ENCODE assay signal across 8 cellular contexts in genomic region chr12:50400638-50401382, GRCh38. TPM values are rescaled to one million over a fixed set of nuclear protein-coding genes. Genes with fewer than 3 reads are reported as not detected.
DNase-seq lines count a peak whose midpoint lies in the region; ATAC-seq and TF ChIP-seq lines count a peak whose summit lies in the region.

Gene LARP4 (plus strand): TSS chr12:50400885. CDS start chr12:50401011, 126 bp downstream.

- H3K36me3 ChIP-seq in hepatocyte (replicated peaks; ENCODE audit: insufficient read depth, low read depth), result no peaks in the 10 kb centered on the region

- no peak for TF ChIP-seq CTCF in hepatocyte (IDR thresholded peaks at IDR 0.05; ENCODE audit: poor library complexity)

- H3K9me2 ChIP-seq in hepatocyte (replicated peaks; ENCODE audit: insufficient read depth), result no peaks in the 10 kb centered on the region

- peaks cover 29% of the 10 kb centered on the region for H4K20me1 ChIP-seq in hepatocyte (ENCODE audit: insufficient read depth, poor library complexity, severe bottlenecking)

- peaks cover 7% of the 10 kb centered on the region for H3K4me1 ChIP-seq in hepatocyte (ENCODE audit: insufficient read depth)

- H3K27ac ChIP-seq in hepatocyte, result peak within 1 kb of the TSS; percentile 91

- DNase-seq in NCI-H2081 (lab: John Stamatoyannopoulos, UW), result peak; percentile 94 to 97
- DNase-seq in T1000 (lab: John Stamatoyannopoulos, UW), result peak; percentile 91
- DNase-seq in astrocyte of the hippocampus (ENCODE audit: low read depth, low spot score), result peak; percentile 97
- peak; percentile 96 for DNase-seq in hepatocyte (ENCODE audit: low spot score)
- peak; percentile 86 for DNase-seq in renal cortical epithelial cell (ENCODE audit: low read depth)
- DNase-seq in cortex of kidney (lab: John Stamatoyannopoulos, UW), result no peak

- no peaks in the 10 kb centered on the region for H3K9me3 ChIP-seq in hepatocyte (ENCODE audit: low read depth)

- WGBS in hepatocyte (ENCODE audit: low lambda C conversion rate, missing lambda C conversion rate), result 2% methylated on average over 43 of the region's 43 CpGs

- peaks cover 42% of the 10 kb centered on the region for H3K79me2 ChIP-seq in hepatocyte

- TF ChIP-seq POLR2A in GM18505 (IDR thresholded peaks at IDR 0.05; ENCODE audit: borderline replicate concordance, extremely low read depth, insufficient read depth, insufficient read length), result peak; percentile 81

- H3K27me3 ChIP-seq in hepatocyte, result no peaks in the 10 kb centered on the region

- peak; percentile 93 for ATAC-seq in GM18505 (IDR thresholded peaks at IDR 0.05; ENCODE audit: unreplicated experiment)
- peak; percentile 93 for ATAC-seq in HG02981 (IDR thresholded peaks at IDR 0.05; ENCODE audit: unreplicated experiment)

- H3K4me2 ChIP-seq in hepatocyte, result peak within 1 kb of the TSS; percentile 84

- H3K4me3 ChIP-seq in hepatocyte, result peak within 1 kb of the TSS; percentile 73

- H2AFZ ChIP-seq in hepatocyte, result peak within 1 kb of the TSS; percentile 70

RNA-seq across cellular contexts. Expression of gene LARP4, which starts in this region (rescaled TPM):
- total RNA-seq in hepatocyte (42.0 and 48.7 TPM in 2 replicates), renal cortical epithelial cell (34.7 and 61.2 TPM in 2 replicates)
- 18.2 and 29.4 TPM in 2 replicates for polyA plus RNA-seq in hepatocyte
